1 cellular context compared by ENCODE assay signal in genomic region chr21:8992731-8993174, GRCh38.
TF ChIP-seq lines count a peak whose summit lies in the region.

No MANE protein-coding gene starts in this region.

TF ChIP-seq in endothelial cell of umbilical vein, 7 proteins besides CTCF, POLR2A, EP300 and RAD21 (continued from another document):
- no peak for TF ChIP-seq POLR2AphosphoS5 (IDR thresholded peaks at IDR 0.05; ENCODE audit: insufficient read depth, low read depth, low read length)
